In genomic region chr6:12034831-12035230, GRCh38 we compare ENCODE assay signal across 15 cellular contexts. TPM values are rescaled to one million over a fixed set of nuclear protein-coding genes. Genes with fewer than 3 reads are reported as not detected.
DNase-seq lines count a peak whose midpoint lies in the region; ATAC-seq, FAIRE-seq and TF ChIP-seq lines count a peak whose summit lies in the region.
"Had no signal": no experiment of that assay in that cellular context is flagged by ENCODE, and none has a peak within 500 bp of the region (broad histone marks: within the 10 kb centered on the region; RNA-seq: fewer than 3 reads in every experiment).

No MANE protein-coding gene starts in this region.

- H3K9me3 Mint-ChIP-seq in brain (peaks cover 17 to 25% (median 19%) of the 10 kb centered on the region in 5 experiments), memory B cell (peaks cover 4% of the 10 kb centered on the region)

- DNase-seq in ACHN (peak; percentile 8), HTR-8/SVneo (ENCODE audit: insufficient read length, low spot score) (no peak), memory B cell (ENCODE audit: low spot score in 2 of 2) (no peak), COLO668 (lab: John Stamatoyannopoulos, UW; ENCODE audit: unreplicated experiment) (no peak), NCI-H2107 (lab: John Stamatoyannopoulos, UW) (no peak)
- no peak for DNase-seq in stimulated activated naive CD4-positive, alpha-beta T cell (lab: John Stamatoyannopoulos, UW)
- no peak for DNase-seq in stimulated activated CD4-positive, alpha-beta T cell treated with anti-CD3 and anti-CD28 coated beads, Interleukin-4, amount 100 ng/mL, for 24 hours
- DNase-seq: activated CD4-positive, alpha-beta T cell treated with anti-CD3 and anti-CD28 coated beads, Interleukin-2, amount 50 U/mL, for 1 hour; activated naive CD8-positive, alpha-beta T cell treated with anti-CD3 and anti-CD28 coated beads, Interleukin-2, amount 10 ng/mL, durations not matched to agents 7 days and 5 days; activated T-cell treated with anti-CD3 and anti-CD28 coated beads, Interleukin-2, amount 50 U/mL, for 1 hour; central memory CD4-positive, alpha-beta T cell; NK-92 treated with Interleukin-12 subunit alpha and Interleukin-12 subunit beta, amount 100 ng/mL, for 24 hours; SHP77; transverse colon had no signal

- H3K4me3 Mint-ChIP-seq in brain (peak overlapping the region in 1 of 5 experiments; percentile 1), memory B cell (no peak overlapping the region)
- H3K4me3 Mint-ChIP-seq: activated naive CD8-positive, alpha-beta T cell treated with anti-CD3 and anti-CD28 coated beads, Interleukin-2, amount 10 ng/mL, durations not matched to agents 7 days and 5 days had no signal

- TF ChIP-seq CTCF in brain (conservative IDR thresholded peaks at IDR 0.05): peak; percentile 24 to 33

- H3K4me1 Mint-ChIP-seq in brain (peaks cover 42% of the 10 kb centered on the region), memory B cell (peaks cover 54% of the 10 kb centered on the region)

- H3K36me3 Mint-ChIP-seq in brain (peaks cover 61% of the 10 kb centered on the region), memory B cell (peaks cover 21% of the 10 kb centered on the region)

- peak; percentile 9 for FAIRE-seq in HTR-8/SVneo (lab: Jason Lieb, UNC)

- no peaks in the 10 kb centered on the region for H3K27me3 Mint-ChIP-seq in brain
- H3K27me3 Mint-ChIP-seq in memory B cell: no peaks in the 10 kb centered on the region
- H3K27me3 Mint-ChIP-seq: activated naive CD8-positive, alpha-beta T cell treated with anti-CD3 and anti-CD28 coated beads, Interleukin-2, amount 10 ng/mL, durations not matched to agents 7 days and 5 days had no signal

- H3K27ac Mint-ChIP-seq in brain: peak overlapping the region in 3 of 5 experiments; percentile 31 to 51 (median 37)
- peak overlapping the region; percentile 37 for H3K27ac Mint-ChIP-seq in memory B cell
- H3K27ac Mint-ChIP-seq: activated naive CD8-positive, alpha-beta T cell treated with anti-CD3 and anti-CD28 coated beads, Interleukin-2, amount 10 ng/mL, durations not matched to agents 7 days and 5 days had no signal

- ATAC-seq in memory B cell (ENCODE audit: low read depth): no peak

- in situ Hi-C loops in ACHN (cut with HindIII; ENCODE audit: low pct_ligation_motif_present, low pct_unique_long_range_greater_than_20kb, low sequenced_read_pairs): no loop called here

RNA-seq across cellular contexts. Expression of gene HIVEP1, which starts 22.7 kb away (rescaled TPM):
- 5.5 TPM for polyA plus RNA-seq in brain (ENCODE audit: insufficient read depth, low read depth, low replicate concordance)
